22 cellular contexts compared by ENCODE assay signal in the genomic region with DNA sequence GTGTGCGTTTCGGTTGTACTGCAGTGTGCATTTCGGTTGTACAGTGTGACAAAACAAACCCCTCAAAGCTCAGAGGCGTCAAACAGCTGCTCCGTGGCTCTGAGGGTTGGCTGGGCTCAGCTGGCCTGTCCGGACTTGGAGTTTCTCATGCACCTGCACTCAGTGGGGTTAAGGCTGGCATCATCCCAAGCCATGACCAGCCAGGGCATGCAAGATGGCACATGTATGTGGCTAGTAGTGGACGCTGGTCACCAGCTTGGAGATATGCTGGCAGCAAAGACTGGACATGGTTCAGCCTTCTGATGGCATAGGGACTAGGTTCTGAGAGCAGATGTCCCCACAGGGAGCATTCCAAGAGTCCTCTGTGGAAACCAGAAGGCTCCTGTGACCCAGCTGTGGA.
DNase-seq lines count a peak whose midpoint lies in the region; ATAC-seq and TF ChIP-seq lines count a peak whose summit lies in the region.
"Had no signal": no experiment of that assay in that cellular context is flagged by ENCODE, and none has a peak within 500 bp of the region (broad histone marks: within the 10 kb centered on the region; RNA-seq: fewer than 3 reads in every experiment).

No MANE protein-coding gene starts in this region.

- peak overlapping the region; percentile 99; the same call in 1 of the 2 replicates for H3K27ac Mint-ChIP-seq in WTC11
- H3K27ac Mint-ChIP-seq in natural killer cell treated with Interleukin-12 subunit alpha and Interleukin-12 subunit beta and Interleukin-15 and Interleukin-18, amount 100 ng/mL, for 72 hours: no peak overlapping the region
- H3K27ac Mint-ChIP-seq: CD4-positive, CD25-positive, alpha-beta regulatory T cell had no signal

- H3K4me3 ChIP-seq in HUES64 (ENCODE audit: low read length): no peak overlapping the region
- H3K4me3 ChIP-seq in iPS-20b (ENCODE audit: low read length): no peak overlapping the region
- no peak overlapping the region for H3K4me3 ChIP-seq in left ventricle myocardium inferior
- H3K4me3 ChIP-seq: GM23338 had no signal

- H3K36me3 Mint-ChIP-seq in WTC11: peaks cover 2% of the 10 kb centered on the region; the same call in 1 of the 2 replicates
- no peaks in the 10 kb centered on the region for H3K36me3 Mint-ChIP-seq in natural killer cell treated with Interleukin-12 subunit alpha and Interleukin-12 subunit beta and Interleukin-15 and Interleukin-18, amount 100 ng/mL, for 72 hours
- H3K36me3 Mint-ChIP-seq: CD4-positive, CD25-positive, alpha-beta regulatory T cell had no signal

- H3K4me1 Mint-ChIP-seq in WTC11: peaks cover 61% of the 10 kb centered on the region
- no peaks in the 10 kb centered on the region for H3K4me1 Mint-ChIP-seq in natural killer cell treated with Interleukin-12 subunit alpha and Interleukin-12 subunit beta and Interleukin-15 and Interleukin-18, amount 100 ng/mL, for 72 hours (ENCODE audit: low read depth in 2 of 2)
- H3K4me1 Mint-ChIP-seq: CD4-positive, CD25-positive, alpha-beta regulatory T cell had no signal

- intact Hi-C loops in sciatic nerve (cut with DNase I) (no loop called here), head of caudate nucleus (cut with DNase I) (no loop called here), left ventricle myocardium inferior (cut with micrococcal nuclease) (no loop called here)

- no peak for DNase-seq in WTC11 (ENCODE audit: low spot score)
- peak; percentile 38 for DNase-seq in sciatic nerve (ENCODE audit: low spot score)
- no peak for DNase-seq in RWPE1 (ENCODE audit: low spot score)
- no peak for DNase-seq in head of caudate nucleus
- DNase-seq in left ventricle myocardium inferior: no peak
- DNase-seq in natural killer cell treated with Interleukin-12 subunit alpha and Interleukin-12 subunit beta and Interleukin-15 and Interleukin-18, amount 100 ng/mL, for 72 hours (ENCODE audit: low spot score): no peak
- DNase-seq: CD4-positive, CD25-positive, alpha-beta regulatory T cell; DMS79; KBM-7; NCI-H1092; NCI-H1436; NCI-H1930; NCI-H2227 treated with DMSO at 0.1 percent for 48 hours; NCI-H510A treated with DMSO at 0.1 percent for 48 hours; NCI-H82; Right ventricle myocardium superior had no signal

- H3K27me3 Mint-ChIP-seq in WTC11 (ENCODE audit: low read depth): peaks cover 6% of the 10 kb centered on the region
- peaks cover 0 to 8% of the 10 kb centered on the region in 2 donors for H3K27me3 Mint-ChIP-seq in natural killer cell treated with Interleukin-12 subunit alpha and Interleukin-12 subunit beta and Interleukin-15 and Interleukin-18, amount 100 ng/mL, for 72 hours

- no peaks in the 10 kb centered on the region for H3K36me3 ChIP-seq in HUES64 (ENCODE audit: insufficient read depth, low read length)
- no peaks in the 10 kb centered on the region for H3K36me3 ChIP-seq in iPS-20b (ENCODE audit: insufficient read depth, low read depth, low read length)
- no peaks in the 10 kb centered on the region for H3K36me3 ChIP-seq in left ventricle myocardium inferior

- ATAC-seq in WTC11 (no peak), sciatic nerve (no peak)
- ATAC-seq in natural killer cell treated with Interleukin-12 subunit alpha and Interleukin-12 subunit beta and Interleukin-15 and Interleukin-18, amount 100 ng/mL, for 72 hours: no peak
- ATAC-seq: GM23338, HCT116, HepG2, Panc1 had no signal

- no peaks in the 10 kb centered on the region for H3K27me3 ChIP-seq in HUES64 (ENCODE audit: insufficient read depth, low read length)
- H3K27me3 ChIP-seq in iPS-20b (ENCODE audit: insufficient read depth, low read length): peaks cover 12% of the 10 kb centered on the region; the same call in 1 of the 2 replicates
- H3K27me3 ChIP-seq in left ventricle myocardium inferior (ENCODE audit: low read depth): peaks cover 88% of the 10 kb centered on the region

- no peak overlapping the region for H3K4me3 Mint-ChIP-seq in WTC11
- H3K4me3 Mint-ChIP-seq in natural killer cell treated with Interleukin-12 subunit alpha and Interleukin-12 subunit beta and Interleukin-15 and Interleukin-18, amount 100 ng/mL, for 72 hours: no peak overlapping the region
- H3K4me3 Mint-ChIP-seq: CD4-positive, CD25-positive, alpha-beta regulatory T cell; GM23338 had no signal

- 94% methylated on average over 7 of the region's 7 CpGs for WGBS in HUES64

- H3K9me3 Mint-ChIP-seq in WTC11: peaks cover 5% of the 10 kb centered on the region
- no peaks in the 10 kb centered on the region for H3K9me3 Mint-ChIP-seq in natural killer cell treated with Interleukin-12 subunit alpha and Interleukin-12 subunit beta and Interleukin-15 and Interleukin-18, amount 100 ng/mL, for 72 hours

- POLR2A ChIA-PET in WTC11 (lab: Charles Lee) (no interaction called here), RWPE1 (lab: Yijun Ruan, JAX; ENCODE audit: low non-redundant PET) (no interaction called here)

- no peak overlapping the region for H3K9ac ChIP-seq in HUES64 (ENCODE audit: low read depth, low read length)
- H3K9ac ChIP-seq in iPS-20b (ENCODE audit: low read depth, low read length): no peak overlapping the region

- H3K27ac ChIP-seq in HUES64 (ENCODE audit: low read depth, low read length) (peak overlapping the region; percentile 97), iPS-20b (ENCODE audit: low read length) (peak overlapping the region; percentile 41), RWPE1 (no peak overlapping the region), left ventricle myocardium inferior (replicated peaks) (no peak overlapping the region)

- H3K4me1 ChIP-seq in HUES64 (ENCODE audit: insufficient read depth, low read length) (peaks cover 76% of the 10 kb centered on the region), iPS-20b (ENCODE audit: insufficient read depth, low read length) (peaks cover 60% of the 10 kb centered on the region), left ventricle myocardium inferior (peaks cover 8% of the 10 kb centered on the region)

- no peak for TF ChIP-seq CTCF in WTC11 (IDR thresholded peaks at IDR 0.05)
- no peak for TF ChIP-seq CTCF in RWPE1 (conservative IDR thresholded peaks at IDR 0.05; ENCODE audit: low read depth)
- no peak for TF ChIP-seq CTCF in left ventricle myocardium inferior (IDR thresholded peaks at IDR 0.05; ENCODE audit: borderline replicate concordance)

- H3K9me3 ChIP-seq in HUES64 (ENCODE audit: insufficient read depth, low read depth, low read length) (no peaks in the 10 kb centered on the region), iPS-20b (ENCODE audit: insufficient read depth, low read depth, low read length) (no peaks in the 10 kb centered on the region), left ventricle myocardium inferior (replicated peaks) (no peaks in the 10 kb centered on the region)

- CTCF ChIA-PET in WTC11 (lab: Charles Lee): no interaction called here
- CTCF ChIA-PET in RWPE1 (lab: Yijun Ruan, JAX): interaction anchor here (0.6 kb wide), 1 partner anchor 1797 kb away, joined by 3 read pairs; no protein-coding TSS in a partner anchor

TF ChIP-seq in WTC11, 78 proteins besides CTCF, POLR2A, EP300 and RAD21 (continues in another document):
- TF ChIP-seq, protein P1, sequence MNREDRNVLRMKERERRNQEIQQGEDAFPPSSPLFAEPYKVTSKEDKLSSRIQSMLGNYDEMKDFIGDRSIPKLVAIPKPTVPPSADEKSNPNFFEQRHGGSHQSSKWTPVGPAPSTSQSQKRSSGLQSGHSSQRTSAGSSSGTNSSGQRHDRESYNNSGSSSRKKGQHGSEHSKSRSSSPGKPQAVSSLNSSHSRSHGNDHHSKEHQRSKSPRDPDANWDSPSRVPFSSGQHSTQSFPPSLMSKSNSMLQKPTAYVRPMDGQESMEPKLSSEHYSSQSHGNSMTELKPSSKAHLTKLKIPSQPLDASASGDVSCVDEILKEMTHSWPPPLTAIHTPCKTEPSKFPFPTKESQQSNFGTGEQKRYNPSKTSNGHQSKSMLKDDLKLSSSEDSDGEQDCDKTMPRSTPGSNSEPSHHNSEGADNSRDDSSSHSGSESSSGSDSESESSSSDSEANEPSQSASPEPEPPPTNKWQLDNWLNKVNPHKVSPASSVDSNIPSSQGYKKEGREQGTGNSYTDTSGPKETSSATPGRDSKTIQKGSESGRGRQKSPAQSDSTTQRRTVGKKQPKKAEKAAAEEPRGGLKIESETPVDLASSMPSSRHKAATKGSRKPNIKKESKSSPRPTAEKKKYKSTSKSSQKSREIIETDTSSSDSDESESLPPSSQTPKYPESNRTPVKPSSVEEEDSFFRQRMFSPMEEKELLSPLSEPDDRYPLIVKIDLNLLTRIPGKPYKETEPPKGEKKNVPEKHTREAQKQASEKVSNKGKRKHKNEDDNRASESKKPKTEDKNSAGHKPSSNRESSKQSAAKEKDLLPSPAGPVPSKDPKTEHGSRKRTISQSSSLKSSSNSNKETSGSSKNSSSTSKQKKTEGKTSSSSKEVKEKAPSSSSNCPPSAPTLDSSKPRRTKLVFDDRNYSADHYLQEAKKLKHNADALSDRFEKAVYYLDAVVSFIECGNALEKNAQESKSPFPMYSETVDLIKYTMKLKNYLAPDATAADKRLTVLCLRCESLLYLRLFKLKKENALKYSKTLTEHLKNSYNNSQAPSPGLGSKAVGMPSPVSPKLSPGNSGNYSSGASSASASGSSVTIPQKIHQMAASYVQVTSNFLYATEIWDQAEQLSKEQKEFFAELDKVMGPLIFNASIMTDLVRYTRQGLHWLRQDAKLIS (CRISPR knock-in tag; IDR thresholded peaks at IDR 0.05; ENCODE audit: borderline replicate concordance): no peak
- TF ChIP-seq, protein P2, sequence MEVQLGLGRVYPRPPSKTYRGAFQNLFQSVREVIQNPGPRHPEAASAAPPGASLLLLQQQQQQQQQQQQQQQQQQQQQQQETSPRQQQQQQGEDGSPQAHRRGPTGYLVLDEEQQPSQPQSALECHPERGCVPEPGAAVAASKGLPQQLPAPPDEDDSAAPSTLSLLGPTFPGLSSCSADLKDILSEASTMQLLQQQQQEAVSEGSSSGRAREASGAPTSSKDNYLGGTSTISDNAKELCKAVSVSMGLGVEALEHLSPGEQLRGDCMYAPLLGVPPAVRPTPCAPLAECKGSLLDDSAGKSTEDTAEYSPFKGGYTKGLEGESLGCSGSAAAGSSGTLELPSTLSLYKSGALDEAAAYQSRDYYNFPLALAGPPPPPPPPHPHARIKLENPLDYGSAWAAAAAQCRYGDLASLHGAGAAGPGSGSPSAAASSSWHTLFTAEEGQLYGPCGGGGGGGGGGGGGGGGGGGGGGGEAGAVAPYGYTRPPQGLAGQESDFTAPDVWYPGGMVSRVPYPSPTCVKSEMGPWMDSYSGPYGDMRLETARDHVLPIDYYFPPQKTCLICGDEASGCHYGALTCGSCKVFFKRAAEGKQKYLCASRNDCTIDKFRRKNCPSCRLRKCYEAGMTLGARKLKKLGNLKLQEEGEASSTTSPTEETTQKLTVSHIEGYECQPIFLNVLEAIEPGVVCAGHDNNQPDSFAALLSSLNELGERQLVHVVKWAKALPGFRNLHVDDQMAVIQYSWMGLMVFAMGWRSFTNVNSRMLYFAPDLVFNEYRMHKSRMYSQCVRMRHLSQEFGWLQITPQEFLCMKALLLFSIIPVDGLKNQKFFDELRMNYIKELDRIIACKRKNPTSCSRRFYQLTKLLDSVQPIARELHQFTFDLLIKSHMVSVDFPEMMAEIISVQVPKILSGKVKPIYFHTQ (CRISPR knock-in tag; IDR thresholded peaks at IDR 0.05): no peak

Comparison
In these comparisons a context has a peak if more than half of its experiments do, and no peak if none do; other contexts are left out.
1. H3K27ac ChIP-seq: peak in HUES64 (single experiment) and iPS-20b (single experiment); none in RWPE1 (single experiment) and left ventricle myocardium inferior (single experiment).